ENCODE assay signal across 20 cellular contexts in genomic region chr12:130803707-130804106, GRCh38.
"Had no signal": no experiment of that assay in that cellular context is flagged by ENCODE, and none has a peak within 500 bp of the region (broad histone marks: within the 10 kb centered on the region; RNA-seq: fewer than 3 reads in every experiment).

No MANE protein-coding gene starts in this region.

- H3K27me3 ChIP-seq: dorsolateral prefrontal cortex, gastrocnemius medialis, heart right ventricle, suprapubic skin, upper lobe of left lung had no signal

- H3K4me1 Mint-ChIP-seq: memory B cell, T-cell had no signal

- H3K27ac ChIP-seq: dorsolateral prefrontal cortex, gastrocnemius medialis, heart right ventricle, left ventricle myocardium inferior, suprapubic skin, upper lobe of left lung, VCaP had no signal

- H3K27ac Mint-ChIP-seq: activated CD4-positive, alpha-beta T cell treated with anti-CD3 and anti-CD28 coated beads for 36 hours; activated CD8-positive, alpha-beta T cell treated with anti-CD3 and anti-CD28 coated beads for 36 hours; memory B cell; natural killer cell treated with Interleukin-12 subunit alpha and Interleukin-12 subunit beta and Interleukin-15 and Interleukin-18, amount 100 ng/mL, for 72 hours; T-cell had no signal

- H3K4me1 ChIP-seq: gastrocnemius medialis, heart right ventricle, left ventricle myocardium inferior, suprapubic skin, upper lobe of left lung had no signal

- H3K9me3 Mint-ChIP-seq: activated CD8-positive, alpha-beta T cell treated with anti-CD3 and anti-CD28 coated beads for 36 hours; memory B cell; natural killer cell treated with Interleukin-12 subunit alpha and Interleukin-12 subunit beta and Interleukin-15 and Interleukin-18, amount 100 ng/mL, for 72 hours; T-cell had no signal

- H3K27me3 Mint-ChIP-seq: activated CD4-positive, alpha-beta T cell treated with anti-CD3 and anti-CD28 coated beads for 36 hours; activated CD8-positive, alpha-beta T cell treated with anti-CD3 and anti-CD28 coated beads for 36 hours; memory B cell; natural killer cell treated with Interleukin-12 subunit alpha and Interleukin-12 subunit beta and Interleukin-15 and Interleukin-18, amount 100 ng/mL, for 72 hours; T-cell had no signal

- ATAC-seq: activated CD4-positive, alpha-beta T cell treated with anti-CD3 and anti-CD28 coated beads for 36 hours; activated CD8-positive, alpha-beta T cell treated with anti-CD3 and anti-CD28 coated beads for 36 hours; esophagus mucosa; gastrocnemius medialis; heart right ventricle; natural killer cell treated with Interleukin-12 subunit alpha and Interleukin-12 subunit beta and Interleukin-15 and Interleukin-18, amount 100 ng/mL, for 72 hours; sciatic nerve; T-cell had no signal

- H3K4me3 ChIP-seq: dorsolateral prefrontal cortex, gastrocnemius medialis, heart right ventricle, left ventricle myocardium inferior, suprapubic skin, upper lobe of left lung had no signal

- H3K4me3 Mint-ChIP-seq: activated CD4-positive, alpha-beta T cell treated with anti-CD3 and anti-CD28 coated beads for 36 hours; activated CD8-positive, alpha-beta T cell treated with anti-CD3 and anti-CD28 coated beads for 36 hours; memory B cell; natural killer cell treated with Interleukin-12 subunit alpha and Interleukin-12 subunit beta and Interleukin-15 and Interleukin-18, amount 100 ng/mL, for 72 hours; T-cell had no signal

- H3K9me3 ChIP-seq: gastrocnemius medialis, heart right ventricle, left ventricle myocardium inferior, suprapubic skin, upper lobe of left lung had no signal

- DNase-seq: activated CD4-positive, alpha-beta T cell treated with anti-CD3 and anti-CD28 coated beads for 36 hours; activated CD8-positive, alpha-beta memory T cell treated with anti-CD3 and anti-CD28 coated beads, Interleukin-2, amount 50 U/mL, for 4 hours; activated CD8-positive, alpha-beta T cell treated with anti-CD3 and anti-CD28 coated beads for 36 hours; dorsolateral prefrontal cortex; gastrocnemius medialis; heart right ventricle; kidney; left ventricle myocardium inferior; nucleus accumbens; stimulated activated CD4-positive, alpha-beta T cell treated with anti-CD3 and anti-CD28 coated beads, Interleukin-2, amount 100 ng/mL, for 24 hours; stimulated activated naive CD4-positive, alpha-beta T cell treated with Interleukin-2 at 50 U/mL for 16 hours; T-cell; T1000; upper lobe of left lung had no signal
